Comparison of ENCODE assay signal across 19 cellular contexts in the genomic region with DNA sequence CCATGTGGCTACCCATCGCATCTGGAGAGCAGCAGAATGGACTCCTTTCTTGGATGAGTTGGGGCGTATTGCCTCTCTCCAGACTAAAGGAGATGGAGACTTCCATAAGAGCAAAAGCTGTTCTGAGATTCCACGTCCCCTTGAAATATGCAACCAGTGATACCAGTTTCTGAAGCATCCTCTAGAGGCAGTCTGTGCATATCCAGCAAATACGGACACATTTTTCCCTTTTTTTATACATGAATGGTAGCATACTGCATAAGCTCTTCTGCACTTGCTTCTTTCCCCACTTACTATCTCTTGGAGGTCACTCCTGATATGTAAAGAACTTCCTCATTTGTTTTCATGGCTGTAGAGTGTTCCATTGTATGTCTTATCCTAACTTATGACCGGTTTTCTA. TPM values are rescaled to one million over a fixed set of nuclear protein-coding genes. Genes with fewer than 3 reads are reported as not detected.
DNase-seq lines count a peak whose midpoint lies in the region; ATAC-seq, FAIRE-seq and TF ChIP-seq lines count a peak whose summit lies in the region.
"Had no signal": no experiment of that assay in that cellular context is flagged by ENCODE, and none has a peak within 500 bp of the region (broad histone marks: within the 10 kb centered on the region; RNA-seq: fewer than 3 reads in every experiment).

No MANE protein-coding gene starts in this region.

- peak; percentile 58 for TF ChIP-seq RAD21 in HCT116 (IDR thresholded peaks at IDR 0.05; ENCODE audit: low read depth)

- H3K27me3 ChIP-seq in HCT116 (ENCODE audit: insufficient read depth, low read length) (no peaks in the 10 kb centered on the region), WERI-Rb-1 (ENCODE audit: insufficient read depth, low read depth, severe bottlenecking) (no peaks in the 10 kb centered on the region), HAP-1 (ENCODE audit: low read depth) (no peaks in the 10 kb centered on the region)

- no peak overlapping the region for H3K4me2 ChIP-seq in HCT116 (ENCODE audit: low read length)
- H3K4me2 ChIP-seq: smooth muscle cell had no signal

- H4K20me1 ChIP-seq in HCT116 (ENCODE audit: insufficient read depth) = no peaks in the 10 kb centered on the region

- no TSS peak for BruUV-seq in HCT116 (replicated peaks; lab: Mats Ljungman, UMichigan)

- RAD21 ChIA-PET in HCT116 (lab: Charles Lee; ENCODE audit: low non-redundant PET in 1 of 2, low total read pairs in 2 of 2, uncharacterized antibody in 2 of 2, unreplicated experiment in 2 of 2) = interaction anchor here in 1 of 2 experiments (0.6 kb wide), 1 partner anchor 130 kb away, joined by 3 read pairs; no protein-coding TSS in a partner anchor

- H2AFZ ChIP-seq in HCT116 (ENCODE audit: low read depth, low read length, poor library complexity, severe bottlenecking) = no peak overlapping the region

- in situ Hi-C loops in HAP-1 (cut with MboI; ENCODE audit: low sequenced_read_pairs) = loop anchor here (25.0 kb wide), 2 partner anchors 452 to 802 kb away; partner anchors contain the start of gene RPL7L1

- no peak for DNase-seq in AG09309 (ENCODE audit: low read depth)
- no peak for DNase-seq in HCT116 (ENCODE audit: low read depth, low spot score)
- DNase-seq in WERI-Rb-1 = no peak
- peak; percentile 16 to 59 for DNase-seq in foreskin fibroblast
- DNase-seq in HAP-1 (ENCODE audit: low spot score in 2 of 2) = no peak
- DNase-seq in urothelium cell line (ENCODE audit: low spot score) = no peak
- no peak for DNase-seq in germinal center (ENCODE audit: low spot score)
- DNase-seq: activated CD4-positive, alpha-beta T cell treated with anti-CD3 and anti-CD28 coated beads, Interleukin-2, amount 50 U/mL, for 1 hour; activated naive CD4-positive, alpha-beta T cell; anterior cingulate cortex; glutamatergic neuron; NCI-H2081 treated with DMSO at 0.1 percent for 48 hours; NCI-H524 treated with DMSO at 0.1 percent for 48 hours had no signal

- H3K36me3 ChIP-seq in HCT116 (ENCODE audit: control insufficient read depth in 1 of 2, insufficient read depth in 2 of 2, low read length in 2 of 2) (no peaks in the 10 kb centered on the region), WERI-Rb-1 (peaks cover 12% of the 10 kb centered on the region), HAP-1 (replicated peaks) (no peaks in the 10 kb centered on the region; the same call in 1 of the 2 replicates)

- H3K9ac ChIP-seq in HCT116 (ENCODE audit: low read length) = no peak overlapping the region

- H3K9me3 ChIP-seq in HCT116 (ENCODE audit: control insufficient read depth in 1 of 2, insufficient read depth in 1 of 2, low read depth in 1 of 2, low read length in 2 of 2) (no peaks in the 10 kb centered on the region), WERI-Rb-1 (ENCODE audit: severe bottlenecking) (no peaks in the 10 kb centered on the region), HAP-1 (no peaks in the 10 kb centered on the region)

- peak; percentile 27 for TF ChIP-seq CTCF in AG09309 (IDR thresholded peaks at IDR 0.05; ENCODE audit: control insufficient read depth, insufficient read depth, low read depth, low read length, missing control alignments)
- peak; percentile 21 to 45 (median 35); a peak in 4 of 6 replicates for TF ChIP-seq CTCF in HCT116 (IDR thresholded peaks at IDR 0.05 in 2 of 3, conservative IDR thresholded peaks at IDR 0.05 in 1 of 3; ENCODE audit: borderline replicate concordance in 1 of 3, insufficient read depth in 1 of 3, low read depth in 2 of 3, low read length in 2 of 3)
- peak; percentile 48 for TF ChIP-seq CTCF in WERI-Rb-1 (IDR thresholded peaks at IDR 0.05; ENCODE audit: low read depth, low read length)
- no peak for TF ChIP-seq CTCF in foreskin fibroblast (IDR thresholded peaks at IDR 0.05; ENCODE audit: low read depth, low read length)

- intact Hi-C loops in HCT116 (cut with micrococcal nuclease) = loop anchor here (2.0 kb wide), 1 partner anchor 82 kb away; no protein-coding TSS in a partner anchor

- no peaks in the 10 kb centered on the region for H3K79me2 ChIP-seq in HCT116 (ENCODE audit: insufficient read depth, low read length)

- CTCF ChIA-PET in HCT116 (lab: Charles Lee) = interaction anchor here (0.8 kb wide), 1 partner anchor 34 kb away, joined by 3 read pairs; the partner anchor contains the start of gene TAF8

- H3K27ac ChIP-seq in HCT116 (ENCODE audit: low read depth, low read length) (no peak overlapping the region), WERI-Rb-1 (no peak overlapping the region)
- H3K27ac ChIP-seq: C4-2B had no signal

- POLR2A ChIA-PET in HCT116 (lab: Charles Lee) = no interaction called here

- no peak for FAIRE-seq in urothelium cell line (lab: Jason Lieb, UNC)
- FAIRE-seq: GM19239 had no signal

- H3K4me1 ChIP-seq in HCT116 (ENCODE audit: control insufficient read depth in 1 of 2, insufficient read depth in 2 of 2, low read length in 2 of 2) (peaks cover 18 to 38% of the 10 kb centered on the region in 2 experiments), HAP-1 (peaks cover 3% of the 10 kb centered on the region; the same call in 1 of the 2 replicates)

- no peak for ATAC-seq in HCT116
- ATAC-seq: naive thymus-derived CD8-positive, alpha-beta T cell had no signal

- H3K4me3 ChIP-seq in AG09309 (ENCODE audit: control insufficient read depth, low read depth, low read length) (no peak overlapping the region), HCT116 (replicated peaks in 1 of 2; ENCODE audit: low read depth in 1 of 2, low read length in 2 of 2) (no peak overlapping the region), WERI-Rb-1 (ENCODE audit: low read depth, low read length) (no peak overlapping the region), foreskin fibroblast (ENCODE audit: low read depth in 1 of 2, low read length in 2 of 2) (no peak overlapping the region), HAP-1 (no peak overlapping the region)
- H3K4me3 ChIP-seq: lung, smooth muscle cell had no signal

- H3K9me2 ChIP-seq in HCT116 (ENCODE audit: insufficient read depth) = no peaks in the 10 kb centered on the region

- TF ChIP-seq POLR2A in HCT116 (IDR thresholded peaks at IDR 0.05; ENCODE audit: borderline replicate concordance, extremely low read depth, insufficient read depth, insufficient read length) = no peak

TF ChIP-seq in HCT116, 20 proteins besides CTCF, POLR2A, EP300 and RAD21:
- TF ChIP-seq ZFX (IDR thresholded peaks at IDR 0.05) (no peak), EZH2phosphoT487 (IDR thresholded peaks at IDR 0.05; ENCODE audit: borderline replicate concordance) (no peak), EZH2 (IDR thresholded peaks at IDR 0.05) (no peak), MAX (IDR thresholded peaks at IDR 0.05) (no peak), EGR1 (IDR thresholded peaks at IDR 0.05; ENCODE audit: low read depth) (no peak), JUND (IDR thresholded peaks at IDR 0.05) (no peak), SP1 (IDR thresholded peaks at IDR 0.05; ENCODE audit: low read depth) (no peak), YY1 (IDR thresholded peaks at IDR 0.05; ENCODE audit: extremely low read depth, insufficient replicate concordance, low read depth, low read length) (no peak), ATF3 (IDR thresholded peaks at IDR 0.05) (no peak), SRF (IDR thresholded peaks at IDR 0.05; ENCODE audit: low read depth) (no peak), FOSL1 (IDR thresholded peaks at IDR 0.05; ENCODE audit: low read depth) (no peak), ZNF274 (IDR thresholded peaks at IDR 0.05; ENCODE audit: low read depth, low read length) (no peak), POLR2AphosphoS5 (IDR thresholded peaks at IDR 0.05; ENCODE audit: low read depth, low read length) (no peak), CEBPB (IDR thresholded peaks at IDR 0.05; ENCODE audit: low read depth) (no peak)

RNA-seq across cellular contexts. Expression of gene TAF8, which starts 34.6 kb away (rescaled TPM):
- total RNA-seq in HCT116 (2021; ENCODE audit: unreplicated experiment) = 29.5 TPM
- 15.0 and 15.7 TPM in 2 replicates for polyA plus RNA-seq in HCT116 (2012)

RNA-seq across cellular contexts. Expression of gene C6orf132, which starts 57.5 kb away (rescaled TPM):
- total RNA-seq in HCT116 (2021; ENCODE audit: unreplicated experiment) = 18.9 TPM
- polyA plus RNA-seq in HCT116 (2012) = 14.6 and 15.1 TPM in 2 replicates
- total RNA-seq: Daoy had no signal

Comparison
In these comparisons a context has a peak if more than half of its experiments do, and no peak if none do; other contexts are left out.
1. DNase-seq: peak in foreskin fibroblast (2 of 2); none in AG09309 (single experiment), HCT116 (single experiment), WERI-Rb-1 (single experiment), HAP-1 (0 of 2), urothelium cell line (single experiment) and germinal center (single experiment).